ENCODE assay signal across 1 cellular context in the genomic region with DNA sequence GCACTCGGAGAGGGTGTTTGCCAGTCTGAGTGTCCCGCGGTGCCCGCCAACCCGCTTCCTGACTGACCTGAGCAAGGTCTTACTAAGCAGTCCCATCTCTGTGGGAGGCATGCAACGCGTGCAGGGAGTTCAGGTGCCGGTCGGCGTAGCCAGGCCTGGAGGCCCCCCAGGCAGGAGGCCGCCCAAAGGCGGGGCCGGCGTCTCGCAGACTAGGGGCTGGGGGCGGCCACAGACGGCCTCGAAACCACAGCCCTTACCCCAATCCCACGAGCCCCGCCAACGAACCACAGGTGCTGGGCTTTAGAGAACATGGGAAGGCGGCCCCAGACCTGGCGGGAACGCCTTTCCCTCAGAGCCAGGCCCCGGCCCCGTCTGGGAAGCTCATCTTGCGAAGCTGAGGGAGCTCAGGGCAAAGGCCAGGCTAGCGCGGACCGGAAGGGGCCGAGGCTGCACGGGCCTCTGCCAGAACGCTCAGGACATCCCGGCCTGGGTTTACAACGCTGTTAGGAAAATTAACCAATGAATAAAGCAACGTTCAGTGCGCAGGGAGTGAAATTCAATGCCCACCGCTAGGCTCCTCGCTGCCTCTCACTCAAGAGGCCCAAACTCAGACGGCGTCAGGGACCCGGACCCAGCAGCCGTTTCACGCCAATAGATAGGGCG.
A peak's percentile ranks its signal among the peaks of the same experiment; 100 is the strongest.
TF ChIP-seq lines count a peak whose summit lies in the region.

No MANE protein-coding gene starts in this region.

TF ChIP-seq in HEK293, 187 proteins besides CTCF, POLR2A, EP300 and RAD21 (continued from another document):
- 0 out of 2 replicates have a peak, but pooled peaks have one; percentile 66 for TF ChIP-seq ZNF121 (tag by site-specific recombination; IDR thresholded peaks at IDR 0.05)
- TF ChIP-seq ZBTB48 (tag by site-specific recombination; IDR thresholded peaks at IDR 0.05): peak; percentile 38
- TF ChIP-seq ZNF2 (tag by site-specific recombination; IDR thresholded peaks at IDR 0.05): no peak; the same call in 1 of the 2 replicates
- TF ChIP-seq ZBTB20 (tag by site-specific recombination; IDR thresholded peaks at IDR 0.05): no peak
- peak; percentile 99 for TF ChIP-seq GLIS1 (tag by site-specific recombination; IDR thresholded peaks at IDR 0.05)
- TF ChIP-seq ZNF266 (tag by site-specific recombination; IDR thresholded peaks at IDR 0.05; ENCODE audit: low read depth): no peak
- no peak for TF ChIP-seq ZNF449 (tag by site-specific recombination; IDR thresholded peaks at IDR 0.05)
- TF ChIP-seq ZNF785 (tag by site-specific recombination; IDR thresholded peaks at IDR 0.05): peak; percentile 17; the same call in 1 of the 2 replicates
- peak; percentile 42; the same call in 1 of the 2 replicates for TF ChIP-seq ZFP37 (tag by site-specific recombination; IDR thresholded peaks at IDR 0.05)
- no peak for TF ChIP-seq ATF2 (tag by site-specific recombination; IDR thresholded peaks at IDR 0.05; ENCODE audit: low read depth)
- no peak for TF ChIP-seq ZNF248 (tag by site-specific recombination; IDR thresholded peaks at IDR 0.05)
- TF ChIP-seq ZSCAN23 (tag by site-specific recombination; IDR thresholded peaks at IDR 0.05): peak; percentile 42; the same call in 1 of the 2 replicates
- TF ChIP-seq ZBTB7A (tag by site-specific recombination; IDR thresholded peaks at IDR 0.05; ENCODE audit: low read depth): 0 out of 2 replicates have a peak, but pooled peaks have one; percentile 14
- TF ChIP-seq BCL11A (tag by site-specific recombination; IDR thresholded peaks at IDR 0.05; ENCODE audit: low read depth): 0 out of 2 replicates have a peak, but pooled peaks have one; percentile 23
- TF ChIP-seq GLI4 (tag by site-specific recombination; IDR thresholded peaks at IDR 0.05): peak; percentile 53; the same call in 1 of the 2 replicates
- TF ChIP-seq KLF16 (tag by site-specific recombination; IDR thresholded peaks at IDR 0.05): peak; percentile 31; the same call in 1 of the 2 replicates
- TF ChIP-seq ZNF175 (tag by site-specific recombination; IDR thresholded peaks at IDR 0.05): no peak
- peak; percentile 95 for TF ChIP-seq GLIS2 (tag by site-specific recombination; IDR thresholded peaks at IDR 0.05)
- TF ChIP-seq WT1 (tag by site-specific recombination; IDR thresholded peaks at IDR 0.05): 0 out of 2 replicates have a peak, but pooled peaks have one; percentile 5
- TF ChIP-seq SCRT2 (tag by site-specific recombination; IDR thresholded peaks at IDR 0.05): peak; percentile 39
TF ChIP-seq in HEK293: peak in this region for 21.
